ENCODE assay signal across 8 cellular contexts in the genomic region with DNA sequence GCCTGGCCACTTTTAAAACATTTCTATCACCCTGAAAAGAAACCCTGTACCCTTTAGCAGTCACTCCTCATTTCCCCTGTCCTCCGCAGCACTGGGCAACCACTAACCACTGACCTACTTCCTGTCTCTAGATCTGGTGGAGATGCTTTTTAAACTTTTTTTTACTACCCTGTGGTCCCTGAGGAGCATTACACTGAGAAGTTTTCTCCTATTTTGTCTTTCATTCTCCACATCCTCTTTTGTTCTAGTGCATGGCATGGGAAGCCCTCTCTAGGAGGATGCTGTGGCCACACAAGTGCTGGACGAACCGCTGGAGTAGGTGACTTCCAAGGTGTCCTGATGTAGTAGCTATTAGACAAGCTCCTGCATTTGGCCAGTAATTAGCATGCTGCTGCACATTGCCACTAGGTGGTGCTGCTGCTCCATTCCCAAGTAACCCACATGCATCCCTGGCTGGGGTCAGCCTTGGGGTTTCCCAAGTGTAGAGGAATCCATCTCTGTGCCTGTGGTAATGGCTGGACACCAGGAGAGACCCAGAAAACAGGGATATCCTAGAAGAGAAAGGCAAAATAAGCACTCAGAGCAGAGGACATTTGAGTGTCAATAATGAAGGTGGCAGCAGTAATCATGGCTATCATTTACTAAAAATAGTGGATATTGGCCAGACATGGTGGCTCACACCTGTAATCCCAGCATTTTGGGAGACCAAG.
DNase-seq lines count a peak whose midpoint lies in the region; ATAC-seq, FAIRE-seq and TF ChIP-seq lines count a peak whose summit lies in the region.

No MANE protein-coding gene starts in this region.

- no peak overlapping the region for H3K27ac ChIP-seq in C4-2B
- no peak overlapping the region for H3K27ac ChIP-seq in pancreas

- no peak for FAIRE-seq in pancreas (lab: Jason Lieb, UNC)

- intact Hi-C loops in pancreas (cut with DNase I), result loop anchor here (5.0 to 10.0 kb wide), 2 partner anchors 185 to 192 kb away; no protein-coding TSS in a partner anchor

- H3K27me3 ChIP-seq in pancreas, result peaks cover 0 to 3% (median 0%) of the 10 kb centered on the region in 4 donors

- no peaks in the 10 kb centered on the region for H3K9me3 ChIP-seq in pancreas

- H3K4me1 ChIP-seq in pancreas, result no peaks in the 10 kb centered on the region

- WGBS in pancreas, 2 donors, result 18 to 20% methylated on average over 3 of the region's 3 CpGs

- DNase-seq in LHCN-M2 (ENCODE audit: low read depth) (peak; percentile 60), foreskin fibroblast (peak; percentile 54 to 87), pancreas (peak; percentile 48 to 82 (median 72)), ureter (ENCODE audit: low spot score) (peak; percentile 73), mesenteric fat pad (ENCODE audit: low spot score) (no peak), MV-4-11 (lab: John Stamatoyannopoulos, UW) (no peak)
- peak; percentile 75 for DNase-seq in activated T-cell treated with anti-CD3 and anti-CD28 coated beads, Interleukin-2, amount 50 U/mL, for 1 hour

- H3K36me3 ChIP-seq in pancreas, result peaks cover 0 to 10% (median 0%) of the 10 kb centered on the region in 3 donors

- peak; percentile 99 for TF ChIP-seq CTCF in C4-2B (conservative IDR thresholded peaks at IDR 0.05)
- peak; percentile 95 for TF ChIP-seq CTCF in foreskin fibroblast (IDR thresholded peaks at IDR 0.05; ENCODE audit: low read depth, low read length)
- TF ChIP-seq CTCF in pancreas (IDR thresholded peaks at IDR 0.05), result peak; percentile 89 to 94 (median 92)

- H3K4me3 ChIP-seq in foreskin fibroblast (ENCODE audit: low read depth in 1 of 2, low read length in 2 of 2), result no peak overlapping the region
- H3K4me3 ChIP-seq in pancreas, result no peak overlapping the region

- peak; percentile 75 to 96 (median 92) for ATAC-seq in pancreas

Comparison
In these comparisons a context has a peak if more than half of its experiments do, and no peak if none do; other contexts are left out.
1. DNase-seq: peak in LHCN-M2 (single experiment), activated T-cell treated with anti-CD3 and anti-CD28 coated beads, Interleukin-2, amount 50 U/mL, for 1 hour (single experiment), foreskin fibroblast (2 of 2), pancreas (6 of 6) and ureter (single experiment); none in mesenteric fat pad (single experiment) and MV-4-11 (single experiment).
2. Peak in every context shown above with its lines, with median percentiles within 50 percentile points of each other: CTCF ChIP-seq.